ENCODE assay signal across 10 cellular contexts in genomic region chr11:61769169-61769920, GRCh38. TPM values are rescaled to one million over a fixed set of nuclear protein-coding genes. Genes with fewer than 3 reads are reported as not detected.
DNase-seq lines count a peak whose midpoint lies in the region; ATAC-seq and TF ChIP-seq lines count a peak whose summit lies in the region.
"Had no signal": no experiment of that assay in that cellular context is flagged by ENCODE, and none has a peak within 500 bp of the region (broad histone marks: within the 10 kb centered on the region; RNA-seq: fewer than 3 reads in every experiment).

No MANE protein-coding gene starts in this region.

- H3K27me3 Mint-ChIP-seq in activated naive CD4-positive, alpha-beta T cell treated with anti-CD3 and anti-CD28 coated beads for 36 hours (ENCODE audit: low read depth): no peaks in the 10 kb centered on the region
- H3K27me3 Mint-ChIP-seq: naive thymus-derived CD4-positive, alpha-beta T cell had no signal

- no peak overlapping the region for H3K4me3 ChIP-seq in HUES64 (ENCODE audit: low read length)
- H3K4me3 ChIP-seq: transverse colon had no signal

- intact Hi-C loops in activated naive CD4-positive, alpha-beta T cell treated with anti-CD3 and anti-CD28 coated beads for 36 hours (cut with micrococcal nuclease): no loop called here

- peak; percentile 27 for DNase-seq in A172 (ENCODE audit: low spot score)
- DNase-seq in foreskin keratinocyte: no peak
- DNase-seq in epidermal melanocyte (ENCODE audit: insufficient read length, low spot score): no peak
- no peak for DNase-seq in activated naive CD4-positive, alpha-beta T cell treated with anti-CD3 and anti-CD28 coated beads for 36 hours
- DNase-seq in COR-L47 (lab: John Stamatoyannopoulos, UW): no peak
- DNase-seq: activated CD8-positive, alpha-beta memory T cell treated with anti-CD3 and anti-CD28 coated beads, Interleukin-2, amount 50 U/mL, for 48 hours; naive thymus-derived CD4-positive, alpha-beta T cell; stimulated activated CD4-positive, alpha-beta T cell treated with anti-CD3 and anti-CD28 coated beads, Interleukin-2, amount 100 ng/mL, for 48 hours had no signal

- H3K27me3 ChIP-seq in HUES64 (ENCODE audit: insufficient read depth, low read length) (no peaks in the 10 kb centered on the region), foreskin keratinocyte (no peaks in the 10 kb centered on the region)
- H3K27me3 ChIP-seq: transverse colon had no signal

- 89% methylated on average over 33 of the region's 33 CpGs for WGBS in HUES64

- no peaks in the 10 kb centered on the region for H3K36me3 ChIP-seq in HUES64 (ENCODE audit: insufficient read depth, low read length)
- H3K36me3 ChIP-seq: transverse colon had no signal

- H3K27ac Mint-ChIP-seq in activated naive CD4-positive, alpha-beta T cell treated with anti-CD3 and anti-CD28 coated beads for 36 hours: no peak overlapping the region
- H3K27ac Mint-ChIP-seq: naive thymus-derived CD4-positive, alpha-beta T cell had no signal

- H3K9me3 ChIP-seq in HUES64 (ENCODE audit: insufficient read depth, low read depth, low read length): no peaks in the 10 kb centered on the region
- H3K9me3 ChIP-seq: transverse colon had no signal

- ATAC-seq in foreskin keratinocyte: no peak
- ATAC-seq: naive thymus-derived CD4-positive, alpha-beta T cell had no signal

- CTCF ChIA-PET in activated naive CD4-positive, alpha-beta T cell treated with anti-CD3 and anti-CD28 coated beads for 36 hours (lab: Charles Lee): interaction anchor here (1.1 kb wide), 1 partner anchor 28 kb away, joined by 3 read pairs; no protein-coding TSS in a partner anchor

- peak overlapping the region; percentile 31; the same call in 1 of the 2 replicates for H3K9ac ChIP-seq in HUES64 (ENCODE audit: low read depth, low read length)

- peaks cover 1% of the 10 kb centered on the region for H3K4me1 Mint-ChIP-seq in activated naive CD4-positive, alpha-beta T cell treated with anti-CD3 and anti-CD28 coated beads for 36 hours (ENCODE audit: low read depth)

- peak; percentile 13 for TF ChIP-seq CTCF in foreskin keratinocyte (conservative IDR thresholded peaks at IDR 0.05)

- no peaks in the 10 kb centered on the region for H3K9me3 Mint-ChIP-seq in activated naive CD4-positive, alpha-beta T cell treated with anti-CD3 and anti-CD28 coated beads for 36 hours
- H3K9me3 Mint-ChIP-seq: naive thymus-derived CD4-positive, alpha-beta T cell had no signal

- 0 out of 2 replicates have a peak overlapping the region, but pooled peaks have one; percentile 18 for H3K27ac ChIP-seq in HUES64 (ENCODE audit: low read depth, low read length)
- H3K27ac ChIP-seq in foreskin keratinocyte: no peak overlapping the region
- H3K27ac ChIP-seq: transverse colon had no signal

- H3K4me1 ChIP-seq in HUES64 (ENCODE audit: insufficient read depth, low read length) (peaks cover 13% of the 10 kb centered on the region), foreskin keratinocyte (no peaks in the 10 kb centered on the region)

- no peaks in the 10 kb centered on the region for H3K36me3 Mint-ChIP-seq in activated naive CD4-positive, alpha-beta T cell treated with anti-CD3 and anti-CD28 coated beads for 36 hours (ENCODE audit: low read depth)
- H3K36me3 Mint-ChIP-seq: naive thymus-derived CD4-positive, alpha-beta T cell had no signal

- no peak overlapping the region for H3K4me3 Mint-ChIP-seq in activated naive CD4-positive, alpha-beta T cell treated with anti-CD3 and anti-CD28 coated beads for 36 hours
- H3K4me3 Mint-ChIP-seq: naive thymus-derived CD4-positive, alpha-beta T cell had no signal

RNA-seq across cellular contexts. Expression of gene MYRF, which starts 16.9 kb away (rescaled TPM):
- total RNA-seq in A172 (2014; rRNA removed; shearing (Covaris generic)): 0.98 and 1.4 TPM in 2 replicates
- 3.8 TPM for polyA plus RNA-seq in HUES64 (2013, experiment 1 of 2)
- 4.8 TPM for polyA plus RNA-seq in HUES64 (2013, experiment 2 of 2)
- 0.10 and 0.18 TPM in 2 replicates for total RNA-seq in foreskin keratinocyte
- 0.11 and 0.12 TPM in 2 replicates for polyA plus RNA-seq in foreskin keratinocyte
- total RNA-seq in activated naive CD4-positive, alpha-beta T cell treated with anti-CD3 and anti-CD28 coated beads for 36 hours: under 1 TPM; 0.27 to 0.48 TPM

RNA-seq across cellular contexts. Expression of gene TMEM258, which starts 23.1 kb away (rescaled TPM):
- total RNA-seq in A172 (2014; rRNA removed; shearing (Covaris generic)): 78.1 and 115 TPM in 2 replicates
- 242 TPM for polyA plus RNA-seq in HUES64 (2013, experiment 1 of 2)
- 247 TPM for polyA plus RNA-seq in HUES64 (2013, experiment 2 of 2)
- total RNA-seq in foreskin keratinocyte: 133 and 163 TPM in 2 replicates
- 223 and 259 TPM in 2 replicates for polyA plus RNA-seq in foreskin keratinocyte
- total RNA-seq in activated naive CD4-positive, alpha-beta T cell treated with anti-CD3 and anti-CD28 coated beads for 36 hours: 100 to 1,000 TPM; 166 to 167 TPM

RNA-seq across cellular contexts. Expression of gene FEN1, which starts 23.4 kb away (rescaled TPM):
- total RNA-seq in A172 (2014; rRNA removed; shearing (Covaris generic)): 131 and 139 TPM in 2 replicates
- polyA plus RNA-seq in HUES64 (2013, experiment 1 of 2): 79.1 TPM
- polyA plus RNA-seq in HUES64 (2013, experiment 2 of 2): 74.8 TPM
- total RNA-seq in foreskin keratinocyte: 73.6 and 92.9 TPM in 2 replicates
- 64.5 and 79.3 TPM in 2 replicates for polyA plus RNA-seq in foreskin keratinocyte
- total RNA-seq in activated naive CD4-positive, alpha-beta T cell treated with anti-CD3 and anti-CD28 coated beads for 36 hours: 10 to 100 TPM; 74.7 to 75.9 TPM

RNA-seq across cellular contexts. Expression of gene FADS1, which starts 47.5 kb away (rescaled TPM):
- total RNA-seq in A172 (2014; rRNA removed; shearing (Covaris generic)): 55.3 and 84.2 TPM in 2 replicates
- 120 TPM for polyA plus RNA-seq in HUES64 (2013, experiment 1 of 2)
- 137 TPM for polyA plus RNA-seq in HUES64 (2013, experiment 2 of 2)
- total RNA-seq in foreskin keratinocyte: 88.0 and 97.3 TPM in 2 replicates
- polyA plus RNA-seq in foreskin keratinocyte: 40.1 and 41.6 TPM in 2 replicates
- total RNA-seq in activated naive CD4-positive, alpha-beta T cell treated with anti-CD3 and anti-CD28 coated beads for 36 hours: 10 to 100 TPM; 12.1 to 12.8 TPM

RNA-seq across cellular contexts. Expression of gene FADS2, which starts 58.8 kb away (rescaled TPM):
- total RNA-seq in A172 (2014; rRNA removed; shearing (Covaris generic)): 151 and 340 TPM in 2 replicates
- polyA plus RNA-seq in HUES64 (2013, experiment 1 of 2): 487 TPM
- 532 TPM for polyA plus RNA-seq in HUES64 (2013, experiment 2 of 2)
- 517 and 543 TPM in 2 replicates for total RNA-seq in foreskin keratinocyte
- polyA plus RNA-seq in foreskin keratinocyte: 354 and 363 TPM in 2 replicates
- 10 to 100 TPM; 32.1 to 34.1 TPM for total RNA-seq in activated naive CD4-positive, alpha-beta T cell treated with anti-CD3 and anti-CD28 coated beads for 36 hours
